Comparison of ENCODE assay signal across 20 cellular contexts in genomic region chr3:22608721-22609120, GRCh38.
"Had no signal": no experiment of that assay in that cellular context is flagged by ENCODE, and none has a peak within 500 bp of the region (broad histone marks: within the 10 kb centered on the region; RNA-seq: fewer than 3 reads in every experiment).

No MANE protein-coding gene starts in this region.

- H3K27ac ChIP-seq: RWPE1, SJCRH30 had no signal

- H3K36me3 ChIP-seq: MG63, SJCRH30 had no signal

- H3K9me3 ChIP-seq: MG63, SJCRH30 had no signal

- H3K4me1 ChIP-seq: SJCRH30 had no signal

- ATAC-seq: Panc1, Right ventricle myocardium inferior, T-cell had no signal

- DNase-seq: KBM-7, MG63, NCI-H1092 treated with DMSO at 0.1 percent for 48 hours, NCI-H1436, NCI-H187, NCI-H2029, NCI-H2081 treated with DMSO at 0.1 percent for 48 hours, NCI-H2171, NCI-H226, NCI-H446, NCI-H510A, NCI-H524 treated with DMSO at 0.1 percent for 48 hours, NCI-H69, NCI-H774, SHP77 treated with DMSO at 0.1 percent for 48 hours, SJCRH30, T-cell had no signal

- H3K4me3 ChIP-seq: MG63, SJCRH30 had no signal

- H3K27me3 ChIP-seq: MG63, SJCRH30 had no signal
